ENCODE assay signal across 20 cellular contexts in genomic region chrX:129316461-129316860, GRCh38.
"Had no signal": no experiment of that assay in that cellular context is flagged by ENCODE, and none has a peak within 500 bp of the region (broad histone marks: within the 10 kb centered on the region; RNA-seq: fewer than 3 reads in every experiment).

No MANE protein-coding gene starts in this region.

- H3K4me3 ChIP-seq: colonic mucosa, esophagus muscularis mucosa, gastrocnemius medialis, heart right ventricle, left lung, lower lobe of right lung, mucosa of descending colon had no signal

- H3K4me1 ChIP-seq: colonic mucosa, esophagus muscularis mucosa, gastrocnemius medialis, heart right ventricle, left lung, lower lobe of right lung had no signal

- H3K27me3 ChIP-seq: colonic mucosa, esophagus muscularis mucosa, gastrocnemius medialis, heart right ventricle, left lung had no signal

- H3K9me3 ChIP-seq: colonic mucosa, esophagus muscularis mucosa, gastrocnemius medialis, heart right ventricle, left lung, lower lobe of right lung, mucosa of descending colon had no signal

- ATAC-seq: effector memory CD8-positive, alpha-beta T cell; gastrocnemius medialis; heart right ventricle; left cardiac atrium; left lung; left ventricle myocardium superior; lower lobe of right lung; mucosa of descending colon had no signal

- DNase-seq: colonic mucosa; cortex of kidney; effector CD8-positive, alpha-beta T cell; effector memory CD8-positive, alpha-beta T cell; endodermal cell; foreskin fibroblast; foreskin melanocyte; gastrocnemius medialis; glutamatergic neuron; head of caudate nucleus; heart right ventricle; hippocampal formation; left cardiac atrium; left lung; left ventricle myocardium superior; lower lobe of right lung; mesenchymal stem cell; mucosa of descending colon; naive B cell had no signal

- H3K27ac ChIP-seq: colonic mucosa, esophagus muscularis mucosa, gastrocnemius medialis, heart right ventricle, left lung, lower lobe of right lung had no signal

- H3K36me3 ChIP-seq: colonic mucosa, esophagus muscularis mucosa, gastrocnemius medialis, heart right ventricle, left lung, lower lobe of right lung had no signal
